In genomic region chr6:378090-378957, GRCh38 we compare ENCODE assay signal across 1 cellular context.
TF ChIP-seq lines count a peak whose summit lies in the region.

No MANE protein-coding gene starts in this region.

TF ChIP-seq in GM12878, 131 proteins besides CTCF, POLR2A, EP300 and RAD21 (continued from another document and continues in another):
- TF ChIP-seq NKRF (conservative IDR thresholded peaks at IDR 0.05) (no peak), ASH2L (IDR thresholded peaks at IDR 0.05; ENCODE audit: borderline replicate concordance, low read depth) (no peak), USF2 (IDR thresholded peaks at IDR 0.05; ENCODE audit: borderline replicate concordance, low read depth, low read length) (no peak; the same call in 1 of the 2 replicates), TARDBP (IDR thresholded peaks at IDR 0.05; ENCODE audit: borderline replicate concordance) (no peak), STAT3 (IDR thresholded peaks at IDR 0.05; ENCODE audit: low read depth, low read length) (no peak), KAT2A (conservative IDR thresholded peaks at IDR 0.05; ENCODE audit: control insufficient read depth, low read depth, low read length) (no peak), KLF5 (IDR thresholded peaks at IDR 0.05; ENCODE audit: partially characterized antibody) (no peak), SIX5 (IDR thresholded peaks at IDR 0.05; ENCODE audit: low read depth, low read length, severe bottlenecking) (no peak), BHLHE40 (IDR thresholded peaks at IDR 0.05; ENCODE audit: borderline replicate concordance in 1 of 2, low read depth in 2 of 2, low read length in 1 of 2) (no peak), EGR1 (IDR thresholded peaks at IDR 0.05; ENCODE audit: borderline replicate concordance in 1 of 2, low read depth in 2 of 2, low read length in 2 of 2) (no peak), BMI1 (IDR thresholded peaks at IDR 0.05; ENCODE audit: borderline replicate concordance) (no peak), NBN (IDR thresholded peaks at IDR 0.05) (no peak), CHD4 (IDR thresholded peaks at IDR 0.05) (no peak), HDAC2 (IDR thresholded peaks at IDR 0.05) (no peak), SUZ12 (IDR thresholded peaks at IDR 0.05; ENCODE audit: unreplicated experiment) (no peak), BCLAF1 (IDR thresholded peaks at IDR 0.05) (no peak), ZNF687 (IDR thresholded peaks at IDR 0.05) (peak; percentile 16; the same call in 1 of the 2 replicates), ZNF622 (IDR thresholded peaks at IDR 0.05) (no peak), DPF2 (IDR thresholded peaks at IDR 0.05) (no peak), CREM (IDR thresholded peaks at IDR 0.05; ENCODE audit: low read depth) (no peak), PML (IDR thresholded peaks at IDR 0.05; ENCODE audit: low read length) (no peak), PAX5 (IDR thresholded peaks at IDR 0.05; ENCODE audit: borderline replicate concordance, low read depth, low read length) (peak; percentile 47; the same call in 1 of the 2 replicates), MAX (IDR thresholded peaks at IDR 0.05; ENCODE audit: low read depth, low read length) (peak; percentile 52), STAT1 (conservative IDR thresholded peaks at IDR 0.05) (no peak), RAD51 (IDR thresholded peaks at IDR 0.05) (peak; percentile 47; the same call in 1 of the 2 replicates), POLR2AphosphoS2 (IDR thresholded peaks at IDR 0.05; ENCODE audit: low read depth, low read length) (no peak), TCF3 (IDR thresholded peaks at IDR 0.05; ENCODE audit: borderline replicate concordance, insufficient read depth, low read depth, low read length) (no peak), ELK1 (IDR thresholded peaks at IDR 0.05; ENCODE audit: low read depth, low read length) (no peak), NR2F1 (conservative IDR thresholded peaks at IDR 0.05) (no peak), KDM1A (IDR thresholded peaks at IDR 0.05; ENCODE audit: borderline replicate concordance) (no peak), TCF7 (IDR thresholded peaks at IDR 0.05; ENCODE audit: borderline replicate concordance) (no peak), ESRRA (IDR thresholded peaks at IDR 0.05; ENCODE audit: low read length) (no peak), LARP7 (IDR thresholded peaks at IDR 0.05) (no peak), CHD1 (IDR thresholded peaks at IDR 0.05; ENCODE audit: low read depth, low read length) (no peak), WRNIP1 (IDR thresholded peaks at IDR 0.05; ENCODE audit: borderline replicate concordance, low read depth, low read length) (no peak), CEBPB (IDR thresholded peaks at IDR 0.05; ENCODE audit: borderline replicate concordance in 1 of 2, low read depth in 2 of 2, low read length in 2 of 2) (no peak), NFYA (IDR thresholded peaks at IDR 0.05; ENCODE audit: borderline replicate concordance, low read depth, low read length) (no peak), HDGF (IDR thresholded peaks at IDR 0.05) (no peak), JUNB (IDR thresholded peaks at IDR 0.05) (no peak), EZH2 (IDR thresholded peaks at IDR 0.05; ENCODE audit: borderline replicate concordance, control insufficient read depth, low read depth, low read length) (0 out of 2 replicates have a peak, but pooled peaks have one; percentile 53), PBX3 (IDR thresholded peaks at IDR 0.05; ENCODE audit: insufficient replicate concordance, low read depth, low read length) (no peak), CBX3 (IDR thresholded peaks at IDR 0.05; ENCODE audit: borderline replicate concordance, low read depth) (no peak), ETV6 (conservative IDR thresholded peaks at IDR 0.05 in 1 of 2, IDR thresholded peaks at IDR 0.05 in 1 of 2; ENCODE audit: borderline replicate concordance in 1 of 2, low read depth in 1 of 2) (peak in 1 of 2 experiments; percentile 28; a peak in 1 of 4 replicates)
- TF ChIP-seq, protein P1, sequence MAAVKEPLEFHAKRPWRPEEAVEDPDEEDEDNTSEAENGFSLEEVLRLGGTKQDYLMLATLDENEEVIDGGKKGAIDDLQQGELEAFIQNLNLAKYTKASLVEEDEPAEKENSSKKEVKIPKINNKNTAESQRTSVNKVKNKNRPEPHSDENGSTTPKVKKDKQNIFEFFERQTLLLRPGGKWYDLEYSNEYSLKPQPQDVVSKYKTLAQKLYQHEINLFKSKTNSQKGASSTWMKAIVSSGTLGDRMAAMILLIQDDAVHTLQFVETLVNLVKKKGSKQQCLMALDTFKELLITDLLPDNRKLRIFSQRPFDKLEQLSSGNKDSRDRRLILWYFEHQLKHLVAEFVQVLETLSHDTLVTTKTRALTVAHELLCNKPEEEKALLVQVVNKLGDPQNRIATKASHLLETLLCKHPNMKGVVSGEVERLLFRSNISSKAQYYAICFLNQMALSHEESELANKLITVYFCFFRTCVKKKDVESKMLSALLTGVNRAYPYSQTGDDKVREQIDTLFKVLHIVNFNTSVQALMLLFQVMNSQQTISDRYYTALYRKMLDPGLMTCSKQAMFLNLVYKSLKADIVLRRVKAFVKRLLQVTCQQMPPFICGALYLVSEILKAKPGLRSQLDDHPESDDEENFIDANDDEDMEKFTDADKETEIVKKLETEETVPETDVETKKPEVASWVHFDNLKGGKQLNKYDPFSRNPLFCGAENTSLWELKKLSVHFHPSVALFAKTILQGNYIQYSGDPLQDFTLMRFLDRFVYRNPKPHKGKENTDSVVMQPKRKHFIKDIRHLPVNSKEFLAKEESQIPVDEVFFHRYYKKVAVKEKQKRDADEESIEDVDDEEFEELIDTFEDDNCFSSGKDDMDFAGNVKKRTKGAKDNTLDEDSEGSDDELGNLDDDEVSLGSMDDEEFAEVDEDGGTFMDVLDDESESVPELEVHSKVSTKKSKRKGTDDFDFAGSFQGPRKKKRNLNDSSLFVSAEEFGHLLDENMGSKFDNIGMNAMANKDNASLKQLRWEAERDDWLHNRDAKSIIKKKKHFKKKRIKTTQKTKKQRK (IDR thresholded peaks at IDR 0.05; ENCODE audit: low read depth, low read length): no peak
- TF ChIP-seq, protein P2, sequence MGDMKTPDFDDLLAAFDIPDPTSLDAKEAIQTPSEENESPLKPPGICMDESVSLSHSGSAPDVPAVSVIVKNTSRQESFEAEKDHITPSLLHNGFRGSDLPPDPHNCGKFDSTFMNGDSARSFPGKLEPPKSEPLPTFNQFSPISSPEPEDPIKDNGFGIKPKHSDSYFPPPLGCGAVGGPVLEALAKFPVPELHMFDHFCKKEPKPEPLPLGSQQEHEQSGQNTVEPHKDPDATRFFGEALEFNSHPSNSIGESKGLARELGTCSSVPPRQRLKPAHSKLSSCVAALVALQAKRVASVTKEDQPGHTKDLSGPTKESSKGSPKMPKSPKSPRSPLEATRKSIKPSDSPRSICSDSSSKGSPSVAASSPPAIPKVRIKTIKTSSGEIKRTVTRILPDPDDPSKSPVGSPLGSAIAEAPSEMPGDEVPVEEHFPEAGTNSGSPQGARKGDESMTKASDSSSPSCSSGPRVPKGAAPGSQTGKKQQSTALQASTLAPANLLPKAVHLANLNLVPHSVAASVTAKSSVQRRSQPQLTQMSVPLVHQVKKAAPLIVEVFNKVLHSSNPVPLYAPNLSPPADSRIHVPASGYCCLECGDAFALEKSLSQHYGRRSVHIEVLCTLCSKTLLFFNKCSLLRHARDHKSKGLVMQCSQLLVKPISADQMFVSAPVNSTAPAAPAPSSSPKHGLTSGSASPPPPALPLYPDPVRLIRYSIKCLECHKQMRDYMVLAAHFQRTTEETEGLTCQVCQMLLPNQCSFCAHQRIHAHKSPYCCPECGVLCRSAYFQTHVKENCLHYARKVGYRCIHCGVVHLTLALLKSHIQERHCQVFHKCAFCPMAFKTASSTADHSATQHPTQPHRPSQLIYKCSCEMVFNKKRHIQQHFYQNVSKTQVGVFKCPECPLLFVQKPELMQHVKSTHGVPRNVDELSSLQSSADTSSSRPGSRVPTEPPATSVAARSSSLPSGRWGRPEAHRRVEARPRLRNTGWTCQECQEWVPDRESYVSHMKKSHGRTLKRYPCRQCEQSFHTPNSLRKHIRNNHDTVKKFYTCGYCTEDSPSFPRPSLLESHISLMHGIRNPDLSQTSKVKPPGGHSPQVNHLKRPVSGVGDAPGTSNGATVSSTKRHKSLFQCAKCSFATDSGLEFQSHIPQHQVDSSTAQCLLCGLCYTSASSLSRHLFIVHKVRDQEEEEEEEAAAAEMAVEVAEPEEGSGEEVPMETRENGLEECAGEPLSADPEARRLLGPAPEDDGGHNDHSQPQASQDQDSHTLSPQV (IDR thresholded peaks at IDR 0.05): no peak
